ENCODE assay signal across 9 cellular contexts in the genomic region with DNA sequence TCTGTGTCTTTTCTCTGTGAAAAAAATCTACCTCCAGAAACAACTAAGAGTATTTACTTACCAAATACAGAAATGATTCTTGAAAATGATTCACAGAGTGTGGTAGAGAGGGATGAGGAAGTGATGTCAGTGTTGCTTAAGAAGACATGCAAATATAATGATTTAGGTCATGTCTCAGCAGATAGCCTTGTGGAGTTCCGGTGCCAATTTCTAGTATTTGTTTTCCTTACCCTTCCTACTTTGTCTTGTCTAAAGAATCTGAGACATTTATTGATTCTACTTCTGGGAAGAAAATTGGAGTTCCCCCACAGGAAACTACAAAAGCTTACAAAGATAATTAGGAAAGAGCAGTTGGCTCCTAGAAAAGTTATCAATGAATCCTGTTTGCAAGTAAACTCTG.
A peak's percentile ranks its signal among the peaks of the same experiment; 100 is the strongest.
DNase-seq lines count a peak whose midpoint lies in the region; ATAC-seq, FAIRE-seq and TF ChIP-seq lines count a peak whose summit lies in the region.
"Had no signal": no experiment of that assay in that cellular context is flagged by ENCODE, and none has a peak within 500 bp of the region (broad histone marks: within the 10 kb centered on the region; RNA-seq: fewer than 3 reads in every experiment).

No MANE protein-coding gene starts in this region.

- H3K4me1 Mint-ChIP-seq in osteocyte (ENCODE audit: unreplicated experiment) (peaks cover 23% of the 10 kb centered on the region), T-helper 17 cell (no peaks in the 10 kb centered on the region)
- H3K4me1 Mint-ChIP-seq in activated naive CD8-positive, alpha-beta T cell treated with anti-CD3 and anti-CD28 coated beads for 36 hours: peaks cover 6% of the 10 kb centered on the region

- H3K4me3 Mint-ChIP-seq in osteocyte (ENCODE audit: unreplicated experiment): no peak overlapping the region
- no peak overlapping the region for H3K4me3 Mint-ChIP-seq in activated naive CD8-positive, alpha-beta T cell treated with anti-CD3 and anti-CD28 coated beads for 36 hours
- H3K4me3 Mint-ChIP-seq in T-helper 17 cell: no peak overlapping the region

- peak; percentile 60 for ATAC-seq in GM18499 (IDR thresholded peaks at IDR 0.05; ENCODE audit: insufficient read depth, unreplicated experiment)
- no peak for ATAC-seq in T-helper 17 cell

- H3K4me3 ChIP-seq in brain microvascular endothelial cell (ENCODE audit: low read depth, low read length): no peak overlapping the region
- no peak overlapping the region for H3K4me3 ChIP-seq in kidney (ENCODE audit: low read length in 2 of 2)

- peak overlapping the region; percentile 83 for H3K27ac ChIP-seq in brain microvascular endothelial cell
- no peak overlapping the region for H3K27ac ChIP-seq in kidney (ENCODE audit: low read depth in 2 of 2, low read length in 2 of 2)
- H3K27ac ChIP-seq: HL-60 had no signal

- H3K36me3 ChIP-seq in brain microvascular endothelial cell (replicated peaks) (no peaks in the 10 kb centered on the region), kidney (ENCODE audit: control insufficient read depth in 1 of 2, insufficient read depth in 2 of 2, low read length in 2 of 2) (no peaks in the 10 kb centered on the region)

- intact Hi-C loops in kidney (cut with DNase I): no loop called here

- FAIRE-seq in kidney (lab: Jason Lieb, UNC): no peak

- no peak overlapping the region for H3K9ac ChIP-seq in kidney (ENCODE audit: low read length in 2 of 2)

- H3K36me3 Mint-ChIP-seq in osteocyte (ENCODE audit: unreplicated experiment) (no peaks in the 10 kb centered on the region), T-helper 17 cell (ENCODE audit: low read depth) (no peaks in the 10 kb centered on the region)
- no peaks in the 10 kb centered on the region for H3K36me3 Mint-ChIP-seq in activated naive CD8-positive, alpha-beta T cell treated with anti-CD3 and anti-CD28 coated beads for 36 hours

- peak; percentile 14 to 18 for DNase-seq in Kasumi-1 (lab: John Stamatoyannopoulos, UW)
- peak; percentile 80 for DNase-seq in brain microvascular endothelial cell
- no peak for DNase-seq in osteocyte (ENCODE audit: extremely low spot score, unreplicated experiment)
- no peak for DNase-seq in activated naive CD8-positive, alpha-beta T cell treated with anti-CD3 and anti-CD28 coated beads for 36 hours
- DNase-seq in kidney: no peak
- no peak for DNase-seq in T-helper 17 cell
- no peak for DNase-seq in NCI-H2196 (lab: John Stamatoyannopoulos, UW; ENCODE audit: unreplicated experiment)

- no peaks in the 10 kb centered on the region for H3K9me3 Mint-ChIP-seq in osteocyte (ENCODE audit: unreplicated experiment)
- H3K9me3 Mint-ChIP-seq in activated naive CD8-positive, alpha-beta T cell treated with anti-CD3 and anti-CD28 coated beads for 36 hours: no peaks in the 10 kb centered on the region

- H3K27ac Mint-ChIP-seq in osteocyte (ENCODE audit: unreplicated experiment) (peak overlapping the region; percentile 71), T-helper 17 cell (no peak overlapping the region)
- H3K27ac Mint-ChIP-seq in activated naive CD8-positive, alpha-beta T cell treated with anti-CD3 and anti-CD28 coated beads for 36 hours: no peak overlapping the region

- H3K27me3 Mint-ChIP-seq in osteocyte (ENCODE audit: unreplicated experiment) (no peaks in the 10 kb centered on the region), T-helper 17 cell (peaks cover 6% of the 10 kb centered on the region)
- H3K27me3 Mint-ChIP-seq in activated naive CD8-positive, alpha-beta T cell treated with anti-CD3 and anti-CD28 coated beads for 36 hours: peaks cover 5% of the 10 kb centered on the region

- TF ChIP-seq CTCF in brain microvascular endothelial cell (IDR thresholded peaks at IDR 0.05; ENCODE audit: low read depth, low read length, missing control alignments): no peak
- TF ChIP-seq CTCF in osteocyte (IDR thresholded peaks at IDR 0.05): no peak
- no peak for TF ChIP-seq CTCF in kidney (IDR thresholded peaks at IDR 0.05; ENCODE audit: borderline replicate concordance, extremely low read depth, insufficient read depth)

- no peaks in the 10 kb centered on the region for H3K4me1 ChIP-seq in kidney (ENCODE audit: control insufficient read depth in 1 of 2, insufficient read depth in 1 of 2, low read depth in 1 of 2, low read length in 2 of 2)

- H3K27me3 ChIP-seq in brain microvascular endothelial cell (replicated peaks): no peaks in the 10 kb centered on the region

- H3K9me3 ChIP-seq in kidney (ENCODE audit: control insufficient read depth in 1 of 2, low read length in 2 of 2): no peaks in the 10 kb centered on the region
- no peaks in the 10 kb centered on the region for H3K9me3 ChIP-seq in T-helper 17 cell (ENCODE audit: control insufficient read depth, low read length, poor library complexity, severe bottlenecking)

- in situ Hi-C loops in brain microvascular endothelial cell (cut with HindIII; ENCODE audit: low pct_ligation_motif_present, low sequenced_read_pairs): no loop called here

Comparison
In these comparisons a context has a peak if more than half of its experiments do, and no peak if none do; other contexts are left out.
1. DNase-seq: peak in Kasumi-1 (2 of 2) and brain microvascular endothelial cell (single experiment); none in osteocyte (single experiment), activated naive CD8-positive, alpha-beta T cell treated with anti-CD3 and anti-CD28 coated beads for 36 hours (single experiment), kidney (single experiment), T-helper 17 cell (0 of 3) and NCI-H2196 (single experiment).